Comparison of ENCODE assay signal across 1 cellular context in genomic region chr11:69300124-69301032, GRCh38.
A peak's percentile ranks its signal among the peaks of the same experiment; 100 is the strongest.
TF ChIP-seq lines count a peak whose summit lies in the region.

No MANE protein-coding gene starts in this region.

TF ChIP-seq in K562, 482 proteins besides CTCF, POLR2A, EP300 and RAD21 (continued from another document and continues in another):
- peak; percentile 91 for TF ChIP-seq THRB (CRISPR knock-in tag; conservative IDR thresholded peaks at IDR 0.05)
- 0 out of 2 replicates have a peak, but pooled peaks have one; percentile 19 for TF ChIP-seq SNIP1 (IDR thresholded peaks at IDR 0.05; ENCODE audit: low read depth)
- no peak for TF ChIP-seq PHB (CRISPR knock-in tag; IDR thresholded peaks at IDR 0.05)
- TF ChIP-seq KDM1A (IDR thresholded peaks at IDR 0.05): peak; percentile 85 to 86
- peak; percentile 47; the same call in 1 of the 2 replicates for TF ChIP-seq ATF3 (IDR thresholded peaks at IDR 0.05)
- TF ChIP-seq ATF3 (CRISPR knock-in tag; conservative IDR thresholded peaks at IDR 0.05): no peak
- no peak for TF ChIP-seq ZNF586 (CRISPR knock-in tag; conservative IDR thresholded peaks at IDR 0.05)
- peak in 1 of 2 experiments; percentile 27; a peak in 1 of 4 replicates for TF ChIP-seq MCM7 (IDR thresholded peaks at IDR 0.05)
- peak; percentile 28 for TF ChIP-seq TAF9B (IDR thresholded peaks at IDR 0.05; ENCODE audit: partially characterized antibody)
- 0 out of 2 replicates have a peak, but pooled peaks have one; percentile 39 for TF ChIP-seq ZNF263 (CRISPR knock-in tag; IDR thresholded peaks at IDR 0.05; ENCODE audit: borderline replicate concordance)
- 0 out of 4 replicates have a peak, but pooled peaks of 1 of the 2 experiments have one; percentile 24 for TF ChIP-seq MAZ (CRISPR knock-in tag; conservative IDR thresholded peaks at IDR 0.05 in 1 of 2, IDR thresholded peaks at IDR 0.05 in 1 of 2)
- TF ChIP-seq TFAP4 (CRISPR knock-in tag; IDR thresholded peaks at IDR 0.05; ENCODE audit: borderline replicate concordance): peak; percentile 33; the same call in 1 of the 2 replicates
- TF ChIP-seq SAP30 (IDR thresholded peaks at IDR 0.05; ENCODE audit: borderline replicate concordance, insufficient read depth, low read depth, low read length, poor library complexity, severe bottlenecking): peak; percentile 4
- TF ChIP-seq, protein P1, sequence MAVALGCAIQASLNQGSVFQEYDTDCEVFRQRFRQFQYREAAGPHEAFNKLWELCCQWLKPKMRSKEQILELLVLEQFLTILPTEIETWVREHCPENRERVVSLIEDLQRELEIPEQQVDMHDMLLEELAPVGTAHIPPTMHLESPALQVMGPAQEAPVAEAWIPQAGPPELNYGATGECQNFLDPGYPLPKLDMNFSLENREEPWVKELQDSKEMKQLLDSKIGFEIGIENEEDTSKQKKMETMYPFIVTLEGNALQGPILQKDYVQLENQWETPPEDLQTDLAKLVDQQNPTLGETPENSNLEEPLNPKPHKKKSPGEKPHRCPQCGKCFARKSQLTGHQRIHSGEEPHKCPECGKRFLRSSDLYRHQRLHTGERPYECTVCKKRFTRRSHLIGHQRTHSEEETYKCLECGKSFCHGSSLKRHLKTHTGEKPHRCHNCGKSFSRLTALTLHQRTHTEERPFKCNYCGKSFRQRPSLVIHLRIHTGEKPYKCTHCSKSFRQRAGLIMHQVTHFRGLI (CRISPR knock-in tag; IDR thresholded peaks at IDR 0.05): no peak
- 0 out of 2 replicates have a peak, but pooled peaks have one; percentile 5 for TF ChIP-seq ZNF316 (IDR thresholded peaks at IDR 0.05)
- 0 out of 2 replicates have a peak, but pooled peaks have one; percentile 45 for TF ChIP-seq THRAP3 (IDR thresholded peaks at IDR 0.05; ENCODE audit: borderline replicate concordance)
- TF ChIP-seq ZNF764 (CRISPR knock-in tag; IDR thresholded peaks at IDR 0.05; ENCODE audit: low read depth): no peak
- no peak for TF ChIP-seq KLF6 (CRISPR knock-in tag; IDR thresholded peaks at IDR 0.05; ENCODE audit: borderline replicate concordance)
- TF ChIP-seq NR3C1 (CRISPR knock-in tag; IDR thresholded peaks at IDR 0.05): no peak
- TF ChIP-seq SPI1 (IDR thresholded peaks at IDR 0.05; ENCODE audit: borderline replicate concordance, low read depth, low read length): peak; percentile 25; the same call in 1 of the 2 replicates
- TF ChIP-seq SUPT5H (IDR thresholded peaks at IDR 0.05): 0 out of 2 replicates have a peak, but pooled peaks have one; percentile 51
- no peak for TF ChIP-seq BRF1 (IDR thresholded peaks at IDR 0.05; ENCODE audit: borderline replicate concordance, extremely low read depth, insufficient read length)
- peak; percentile 18 for TF ChIP-seq ZNF280A (IDR thresholded peaks at IDR 0.05; ENCODE audit: low read depth, partially characterized antibody)
- peak; percentile 74 for TF ChIP-seq PRDM10 (IDR thresholded peaks at IDR 0.05; ENCODE audit: partially characterized antibody)
- TF ChIP-seq YBX1 (IDR thresholded peaks at IDR 0.05): 0 out of 2 replicates have a peak, but pooled peaks have one; percentile 73
- TF ChIP-seq ZNF395 (CRISPR knock-in tag; IDR thresholded peaks at IDR 0.05): 0 out of 2 replicates have a peak, but pooled peaks have one; percentile 31
- no peak for TF ChIP-seq ZNF134 (CRISPR knock-in tag; conservative IDR thresholded peaks at IDR 0.05)
- TF ChIP-seq ZBTB26 (CRISPR knock-in tag; IDR thresholded peaks at IDR 0.05): peak; percentile 61; the same call in 1 of the 2 replicates
- TF ChIP-seq ARHGAP35 (IDR thresholded peaks at IDR 0.05; ENCODE audit: partially characterized antibody): peak; percentile 69
- TF ChIP-seq GABPA (tag; conservative IDR thresholded peaks at IDR 0.05; ENCODE audit: low read depth): peak; percentile 46
- TF ChIP-seq HBP1 (CRISPR knock-in tag; IDR thresholded peaks at IDR 0.05): peak; percentile 83; the same call in 1 of the 2 replicates
- peak; percentile 81 for TF ChIP-seq ELF4 (CRISPR knock-in tag; IDR thresholded peaks at IDR 0.05)
- 0 out of 2 replicates have a peak, but pooled peaks have one; percentile 38 for TF ChIP-seq OTX1 (CRISPR knock-in tag; IDR thresholded peaks at IDR 0.05)
- TF ChIP-seq EGR1 (conservative IDR thresholded peaks at IDR 0.05): peak; percentile 66
- TF ChIP-seq ZKSCAN3 (CRISPR knock-in tag; IDR thresholded peaks at IDR 0.05): no peak
- peak; percentile 19 for TF ChIP-seq NUFIP1 (IDR thresholded peaks at IDR 0.05; ENCODE audit: partially characterized antibody)
- TF ChIP-seq GATA2 (CRISPR knock-in tag; IDR thresholded peaks at IDR 0.05): peak; percentile 72
- TF ChIP-seq CC2D1A (IDR thresholded peaks at IDR 0.05): no peak
- no peak for TF ChIP-seq NR2C1 (IDR thresholded peaks at IDR 0.05)
- no peak for TF ChIP-seq NR2C1 (tag; IDR thresholded peaks at IDR 0.05)
- peak; percentile 96 for TF ChIP-seq ZNF239 (CRISPR knock-in tag; IDR thresholded peaks at IDR 0.05)
- TF ChIP-seq ZNF592 (IDR thresholded peaks at IDR 0.05): peak; percentile 46; the same call in 1 of the 2 replicates
- TF ChIP-seq SMARCA5 (IDR thresholded peaks at IDR 0.05): 0 out of 2 replicates have a peak, but pooled peaks have one; percentile 22
- peak; percentile 30; the same call in 1 of the 2 replicates for TF ChIP-seq LARP7 (IDR thresholded peaks at IDR 0.05)
- peak in 1 of 2 experiments; percentile 77; a peak in 2 of 4 replicates for TF ChIP-seq HDAC1 (IDR thresholded peaks at IDR 0.05)
- TF ChIP-seq ZNF57 (CRISPR knock-in tag; IDR thresholded peaks at IDR 0.05): no peak
- 0 out of 2 replicates have a peak, but pooled peaks have one; percentile 1 for TF ChIP-seq ARID1B (IDR thresholded peaks at IDR 0.05)
